Comparison of ENCODE assay signal across 2 cellular contexts in the genomic region with DNA sequence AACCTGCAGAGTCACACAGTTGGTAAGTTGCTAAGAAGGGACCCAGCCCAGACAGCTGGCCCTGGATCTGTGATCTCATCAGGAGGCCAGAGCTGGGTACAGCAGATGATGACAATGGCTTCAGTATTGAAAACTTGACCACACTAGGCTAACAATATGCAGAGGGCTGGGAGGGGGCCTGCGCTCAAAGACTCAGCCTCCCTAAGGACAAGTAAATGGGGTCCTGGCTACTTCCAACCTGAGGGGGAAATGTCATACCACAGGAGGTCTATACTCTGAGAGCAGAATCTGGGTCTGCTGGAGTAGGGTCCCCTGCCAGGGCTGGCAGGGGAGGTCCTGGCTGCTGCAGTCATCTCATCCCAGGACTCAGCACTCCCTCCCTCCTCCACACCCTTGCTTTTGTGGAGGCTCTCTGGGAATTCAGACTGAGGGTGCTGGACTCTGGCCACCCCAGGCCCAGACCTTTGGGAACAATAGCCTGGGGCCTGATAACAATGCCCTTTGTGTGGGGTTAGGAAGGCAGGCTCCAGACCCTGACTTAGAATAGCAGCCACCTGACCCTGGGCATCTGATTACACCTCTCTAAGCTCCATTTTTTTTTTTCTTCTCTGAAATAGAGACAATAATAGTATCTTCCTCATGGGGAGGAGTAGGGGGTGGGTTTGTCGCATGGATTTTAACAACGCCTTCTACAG.
TF ChIP-seq lines count a peak whose summit lies in the region.

No MANE protein-coding gene starts in this region.

TF ChIP-seq in HEK293, 187 proteins besides CTCF, POLR2A, EP300 and RAD21:
- TF ChIP-seq GFI1B (tag by site-specific recombination; IDR thresholded peaks at IDR 0.05), result no peak
- no peak for TF ChIP-seq ZNF585B (tag by site-specific recombination; IDR thresholded peaks at IDR 0.05)
- TF ChIP-seq ZNF664 (tag by site-specific recombination; IDR thresholded peaks at IDR 0.05), result no peak
- no peak for TF ChIP-seq ZNF10 (tag by site-specific recombination; IDR thresholded peaks at IDR 0.05)
- TF ChIP-seq ZNF571 (tag by site-specific recombination; IDR thresholded peaks at IDR 0.05), result no peak
- TF ChIP-seq, protein P1, sequence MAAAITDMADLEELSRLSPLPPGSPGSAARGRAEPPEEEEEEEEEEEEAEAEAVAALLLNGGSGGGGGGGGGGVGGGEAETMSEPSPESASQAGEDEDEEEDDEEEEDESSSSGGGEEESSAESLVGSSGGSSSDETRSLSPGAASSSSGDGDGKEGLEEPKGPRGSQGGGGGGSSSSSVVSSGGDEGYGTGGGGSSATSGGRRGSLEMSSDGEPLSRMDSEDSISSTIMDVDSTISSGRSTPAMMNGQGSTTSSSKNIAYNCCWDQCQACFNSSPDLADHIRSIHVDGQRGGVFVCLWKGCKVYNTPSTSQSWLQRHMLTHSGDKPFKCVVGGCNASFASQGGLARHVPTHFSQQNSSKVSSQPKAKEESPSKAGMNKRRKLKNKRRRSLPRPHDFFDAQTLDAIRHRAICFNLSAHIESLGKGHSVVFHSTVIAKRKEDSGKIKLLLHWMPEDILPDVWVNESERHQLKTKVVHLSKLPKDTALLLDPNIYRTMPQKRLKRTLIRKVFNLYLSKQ (tag by site-specific recombination; IDR thresholded peaks at IDR 0.05; ENCODE audit: borderline replicate concordance), result no peak
- TF ChIP-seq, protein P2, sequence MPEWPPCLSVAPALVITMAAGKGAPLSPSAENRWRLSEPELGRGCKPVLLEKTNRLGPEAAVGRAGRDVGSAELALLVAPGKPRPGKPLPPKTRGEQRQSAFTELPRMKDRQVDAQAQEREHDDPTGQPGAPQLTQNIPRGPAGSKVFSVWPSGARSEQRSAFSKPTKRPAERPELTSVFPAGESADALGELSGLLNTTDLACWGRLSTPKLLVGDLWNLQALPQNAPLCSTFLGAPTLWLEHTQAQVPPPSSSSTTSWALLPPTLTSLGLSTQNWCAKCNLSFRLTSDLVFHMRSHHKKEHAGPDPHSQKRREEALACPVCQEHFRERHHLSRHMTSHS (tag by site-specific recombination; IDR thresholded peaks at IDR 0.05), result no peak
- TF ChIP-seq SP3 (tag by site-specific recombination; IDR thresholded peaks at IDR 0.05), result no peak
- TF ChIP-seq, protein P3, sequence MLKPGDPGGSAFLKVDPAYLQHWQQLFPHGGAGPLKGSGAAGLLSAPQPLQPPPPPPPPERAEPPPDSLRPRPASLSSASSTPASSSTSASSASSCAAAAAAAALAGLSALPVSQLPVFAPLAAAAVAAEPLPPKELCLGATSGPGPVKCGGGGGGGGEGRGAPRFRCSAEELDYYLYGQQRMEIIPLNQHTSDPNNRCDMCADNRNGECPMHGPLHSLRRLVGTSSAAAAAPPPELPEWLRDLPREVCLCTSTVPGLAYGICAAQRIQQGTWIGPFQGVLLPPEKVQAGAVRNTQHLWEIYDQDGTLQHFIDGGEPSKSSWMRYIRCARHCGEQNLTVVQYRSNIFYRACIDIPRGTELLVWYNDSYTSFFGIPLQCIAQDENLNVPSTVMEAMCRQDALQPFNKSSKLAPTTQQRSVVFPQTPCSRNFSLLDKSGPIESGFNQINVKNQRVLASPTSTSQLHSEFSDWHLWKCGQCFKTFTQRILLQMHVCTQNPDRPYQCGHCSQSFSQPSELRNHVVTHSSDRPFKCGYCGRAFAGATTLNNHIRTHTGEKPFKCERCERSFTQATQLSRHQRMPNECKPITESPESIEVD (tag by site-specific recombination; IDR thresholded peaks at IDR 0.05), result no peak
- TF ChIP-seq ZIC2 (tag by site-specific recombination; IDR thresholded peaks at IDR 0.05), result peak; percentile 62
- TF ChIP-seq ZNF433 (tag by site-specific recombination; IDR thresholded peaks at IDR 0.05; ENCODE audit: low read depth), result no peak
- peak; percentile 41 for TF ChIP-seq GLIS1 (tag by site-specific recombination; IDR thresholded peaks at IDR 0.05)
- TF ChIP-seq, protein P4, sequence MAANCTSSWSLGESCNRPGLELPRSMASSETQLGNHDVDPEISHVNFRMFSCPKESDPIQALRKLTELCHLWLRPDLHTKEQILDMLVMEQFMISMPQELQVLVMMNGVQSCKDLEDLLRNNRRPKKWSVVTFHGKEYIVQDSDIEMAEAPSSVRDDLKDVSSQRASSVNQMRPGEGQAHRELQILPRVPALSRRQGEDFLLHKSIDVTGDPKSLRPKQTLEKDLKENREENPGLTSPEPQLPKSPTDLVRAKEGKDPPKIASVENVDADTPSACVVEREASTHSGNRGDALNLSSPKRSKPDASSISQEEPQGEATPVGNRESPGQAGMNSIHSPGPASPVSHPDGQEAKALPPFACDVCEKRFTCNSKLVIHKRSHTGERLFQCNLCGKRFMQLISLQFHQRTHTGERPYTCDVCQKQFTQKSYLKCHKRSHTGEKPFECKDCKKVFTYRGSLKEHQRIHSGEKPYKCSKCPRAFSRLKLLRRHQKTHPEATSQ (tag by site-specific recombination; IDR thresholded peaks at IDR 0.05), result no peak
- TF ChIP-seq ZNF561 (tag by site-specific recombination; IDR thresholded peaks at IDR 0.05; ENCODE audit: borderline replicate concordance), result no peak
- TF ChIP-seq ZFP69B (tag by site-specific recombination; IDR thresholded peaks at IDR 0.05), result no peak
- TF ChIP-seq, protein P5, sequence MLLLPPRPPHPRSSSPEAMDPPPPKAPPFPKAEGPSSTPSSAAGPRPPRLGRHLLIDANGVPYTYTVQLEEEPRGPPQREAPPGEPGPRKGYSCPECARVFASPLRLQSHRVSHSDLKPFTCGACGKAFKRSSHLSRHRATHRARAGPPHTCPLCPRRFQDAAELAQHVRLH (tag by site-specific recombination; IDR thresholded peaks at IDR 0.05), result no peak
- peak; percentile 39; the same call in 1 of the 2 replicates for TF ChIP-seq ZBTB17 (tag by site-specific recombination; IDR thresholded peaks at IDR 0.05)
- TF ChIP-seq ZBTB20 (tag by site-specific recombination; IDR thresholded peaks at IDR 0.05), result peak; percentile 62; the same call in 1 of the 2 replicates
- TF ChIP-seq ZNF621 (tag by site-specific recombination; IDR thresholded peaks at IDR 0.05), result no peak
- no peak for TF ChIP-seq ZNF19 (tag by site-specific recombination; IDR thresholded peaks at IDR 0.05; ENCODE audit: low read depth)
- no peak for TF ChIP-seq ZNF335 (tag by site-specific recombination; conservative IDR thresholded peaks at IDR 0.05)
- TF ChIP-seq, protein P6, sequence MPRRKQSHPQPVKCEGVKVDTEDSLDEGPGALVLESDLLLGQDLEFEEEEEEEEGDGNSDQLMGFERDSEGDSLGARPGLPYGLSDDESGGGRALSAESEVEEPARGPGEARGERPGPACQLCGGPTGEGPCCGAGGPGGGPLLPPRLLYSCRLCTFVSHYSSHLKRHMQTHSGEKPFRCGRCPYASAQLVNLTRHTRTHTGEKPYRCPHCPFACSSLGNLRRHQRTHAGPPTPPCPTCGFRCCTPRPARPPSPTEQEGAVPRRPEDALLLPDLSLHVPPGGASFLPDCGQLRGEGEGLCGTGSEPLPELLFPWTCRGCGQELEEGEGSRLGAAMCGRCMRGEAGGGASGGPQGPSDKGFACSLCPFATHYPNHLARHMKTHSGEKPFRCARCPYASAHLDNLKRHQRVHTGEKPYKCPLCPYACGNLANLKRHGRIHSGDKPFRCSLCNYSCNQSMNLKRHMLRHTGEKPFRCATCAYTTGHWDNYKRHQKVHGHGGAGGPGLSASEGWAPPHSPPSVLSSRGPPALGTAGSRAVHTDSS (tag by site-specific recombination; IDR thresholded peaks at IDR 0.05), result no peak
- no peak for TF ChIP-seq ZNF157 (tag by site-specific recombination; IDR thresholded peaks at IDR 0.05)
- no peak for TF ChIP-seq ZNF2 (tag by site-specific recombination; IDR thresholded peaks at IDR 0.05)

TF ChIP-seq in H1, 55 proteins besides CTCF, POLR2A, EP300 and RAD21 (continues in another document):
- TF ChIP-seq GABPA (IDR thresholded peaks at IDR 0.05; ENCODE audit: borderline replicate concordance, insufficient read depth, low read length), result no peak
- TF ChIP-seq, protein P7, sequence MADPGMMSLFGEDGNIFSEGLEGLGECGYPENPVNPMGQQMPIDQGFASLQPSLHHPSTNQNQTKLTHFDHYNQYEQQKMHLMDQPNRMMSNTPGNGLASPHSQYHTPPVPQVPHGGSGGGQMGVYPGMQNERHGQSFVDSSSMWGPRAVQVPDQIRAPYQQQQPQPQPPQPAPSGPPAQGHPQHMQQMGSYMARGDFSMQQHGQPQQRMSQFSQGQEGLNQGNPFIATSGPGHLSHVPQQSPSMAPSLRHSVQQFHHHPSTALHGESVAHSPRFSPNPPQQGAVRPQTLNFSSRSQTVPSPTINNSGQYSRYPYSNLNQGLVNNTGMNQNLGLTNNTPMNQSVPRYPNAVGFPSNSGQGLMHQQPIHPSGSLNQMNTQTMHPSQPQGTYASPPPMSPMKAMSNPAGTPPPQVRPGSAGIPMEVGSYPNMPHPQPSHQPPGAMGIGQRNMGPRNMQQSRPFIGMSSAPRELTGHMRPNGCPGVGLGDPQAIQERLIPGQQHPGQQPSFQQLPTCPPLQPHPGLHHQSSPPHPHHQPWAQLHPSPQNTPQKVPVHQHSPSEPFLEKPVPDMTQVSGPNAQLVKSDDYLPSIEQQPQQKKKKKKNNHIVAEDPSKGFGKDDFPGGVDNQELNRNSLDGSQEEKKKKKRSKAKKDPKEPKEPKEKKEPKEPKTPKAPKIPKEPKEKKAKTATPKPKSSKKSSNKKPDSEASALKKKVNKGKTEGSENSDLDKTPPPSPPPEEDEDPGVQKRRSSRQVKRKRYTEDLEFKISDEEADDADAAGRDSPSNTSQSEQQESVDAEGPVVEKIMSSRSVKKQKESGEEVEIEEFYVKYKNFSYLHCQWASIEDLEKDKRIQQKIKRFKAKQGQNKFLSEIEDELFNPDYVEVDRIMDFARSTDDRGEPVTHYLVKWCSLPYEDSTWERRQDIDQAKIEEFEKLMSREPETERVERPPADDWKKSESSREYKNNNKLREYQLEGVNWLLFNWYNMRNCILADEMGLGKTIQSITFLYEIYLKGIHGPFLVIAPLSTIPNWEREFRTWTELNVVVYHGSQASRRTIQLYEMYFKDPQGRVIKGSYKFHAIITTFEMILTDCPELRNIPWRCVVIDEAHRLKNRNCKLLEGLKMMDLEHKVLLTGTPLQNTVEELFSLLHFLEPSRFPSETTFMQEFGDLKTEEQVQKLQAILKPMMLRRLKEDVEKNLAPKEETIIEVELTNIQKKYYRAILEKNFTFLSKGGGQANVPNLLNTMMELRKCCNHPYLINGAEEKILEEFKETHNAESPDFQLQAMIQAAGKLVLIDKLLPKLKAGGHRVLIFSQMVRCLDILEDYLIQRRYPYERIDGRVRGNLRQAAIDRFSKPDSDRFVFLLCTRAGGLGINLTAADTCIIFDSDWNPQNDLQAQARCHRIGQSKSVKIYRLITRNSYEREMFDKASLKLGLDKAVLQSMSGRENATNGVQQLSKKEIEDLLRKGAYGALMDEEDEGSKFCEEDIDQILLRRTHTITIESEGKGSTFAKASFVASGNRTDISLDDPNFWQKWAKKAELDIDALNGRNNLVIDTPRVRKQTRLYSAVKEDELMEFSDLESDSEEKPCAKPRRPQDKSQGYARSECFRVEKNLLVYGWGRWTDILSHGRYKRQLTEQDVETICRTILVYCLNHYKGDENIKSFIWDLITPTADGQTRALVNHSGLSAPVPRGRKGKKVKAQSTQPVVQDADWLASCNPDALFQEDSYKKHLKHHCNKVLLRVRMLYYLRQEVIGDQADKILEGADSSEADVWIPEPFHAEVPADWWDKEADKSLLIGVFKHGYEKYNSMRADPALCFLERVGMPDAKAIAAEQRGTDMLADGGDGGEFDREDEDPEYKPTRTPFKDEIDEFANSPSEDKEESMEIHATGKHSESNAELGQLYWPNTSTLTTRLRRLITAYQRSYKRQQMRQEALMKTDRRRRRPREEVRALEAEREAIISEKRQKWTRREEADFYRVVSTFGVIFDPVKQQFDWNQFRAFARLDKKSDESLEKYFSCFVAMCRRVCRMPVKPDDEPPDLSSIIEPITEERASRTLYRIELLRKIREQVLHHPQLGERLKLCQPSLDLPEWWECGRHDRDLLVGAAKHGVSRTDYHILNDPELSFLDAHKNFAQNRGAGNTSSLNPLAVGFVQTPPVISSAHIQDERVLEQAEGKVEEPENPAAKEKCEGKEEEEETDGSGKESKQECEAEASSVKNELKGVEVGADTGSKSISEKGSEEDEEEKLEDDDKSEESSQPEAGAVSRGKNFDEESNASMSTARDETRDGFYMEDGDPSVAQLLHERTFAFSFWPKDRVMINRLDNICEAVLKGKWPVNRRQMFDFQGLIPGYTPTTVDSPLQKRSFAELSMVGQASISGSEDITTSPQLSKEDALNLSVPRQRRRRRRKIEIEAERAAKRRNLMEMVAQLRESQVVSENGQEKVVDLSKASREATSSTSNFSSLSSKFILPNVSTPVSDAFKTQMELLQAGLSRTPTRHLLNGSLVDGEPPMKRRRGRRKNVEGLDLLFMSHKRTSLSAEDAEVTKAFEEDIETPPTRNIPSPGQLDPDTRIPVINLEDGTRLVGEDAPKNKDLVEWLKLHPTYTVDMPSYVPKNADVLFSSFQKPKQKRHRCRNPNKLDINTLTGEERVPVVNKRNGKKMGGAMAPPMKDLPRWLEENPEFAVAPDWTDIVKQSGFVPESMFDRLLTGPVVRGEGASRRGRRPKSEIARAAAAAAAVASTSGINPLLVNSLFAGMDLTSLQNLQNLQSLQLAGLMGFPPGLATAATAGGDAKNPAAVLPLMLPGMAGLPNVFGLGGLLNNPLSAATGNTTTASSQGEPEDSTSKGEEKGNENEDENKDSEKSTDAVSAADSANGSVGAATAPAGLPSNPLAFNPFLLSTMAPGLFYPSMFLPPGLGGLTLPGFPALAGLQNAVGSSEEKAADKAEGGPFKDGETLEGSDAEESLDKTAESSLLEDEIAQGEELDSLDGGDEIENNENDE (IDR thresholded peaks at IDR 0.05; ENCODE audit: insufficient replicate concordance, low read length), result no peak
- TF ChIP-seq, protein P8, sequence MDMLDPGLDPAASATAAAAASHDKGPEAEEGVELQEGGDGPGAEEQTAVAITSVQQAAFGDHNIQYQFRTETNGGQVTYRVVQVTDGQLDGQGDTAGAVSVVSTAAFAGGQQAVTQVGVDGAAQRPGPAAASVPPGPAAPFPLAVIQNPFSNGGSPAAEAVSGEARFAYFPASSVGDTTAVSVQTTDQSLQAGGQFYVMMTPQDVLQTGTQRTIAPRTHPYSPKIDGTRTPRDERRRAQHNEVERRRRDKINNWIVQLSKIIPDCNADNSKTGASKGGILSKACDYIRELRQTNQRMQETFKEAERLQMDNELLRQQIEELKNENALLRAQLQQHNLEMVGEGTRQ (IDR thresholded peaks at IDR 0.05; ENCODE audit: low read length), result no peak
- no peak for TF ChIP-seq SP1 (IDR thresholded peaks at IDR 0.05; ENCODE audit: low read depth, low read length)
- TF ChIP-seq, protein P9, sequence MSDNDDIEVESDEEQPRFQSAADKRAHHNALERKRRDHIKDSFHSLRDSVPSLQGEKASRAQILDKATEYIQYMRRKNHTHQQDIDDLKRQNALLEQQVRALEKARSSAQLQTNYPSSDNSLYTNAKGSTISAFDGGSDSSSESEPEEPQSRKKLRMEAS (IDR thresholded peaks at IDR 0.05), result no peak
- TF ChIP-seq TAF7 (optimal IDR thresholded peaks at IDR 0.05; ENCODE audit: borderline replicate concordance, low read depth, low read length), result no peak
- no peak for TF ChIP-seq SAP30 (IDR thresholded peaks at IDR 0.05; ENCODE audit: insufficient read depth, insufficient replicate concordance, low read length)
- no peak for TF ChIP-seq POU5F1 (IDR thresholded peaks at IDR 0.05; ENCODE audit: low read depth, low read length)
- TF ChIP-seq RNF2 (IDR thresholded peaks at IDR 0.05; ENCODE audit: borderline replicate concordance, low read depth, low read length, missing control alignments, poor library complexity, severe bottlenecking), result no peak
- TF ChIP-seq EGR1 (IDR thresholded peaks at IDR 0.05; ENCODE audit: borderline replicate concordance, low read depth, low read length), result no peak
- TF ChIP-seq SUZ12 (IDR thresholded peaks at IDR 0.05; ENCODE audit: low read length), result no peak
- TF ChIP-seq BACH1 (IDR thresholded peaks at IDR 0.05; ENCODE audit: low read length), result no peak
- TF ChIP-seq SP2 (IDR thresholded peaks at IDR 0.05; ENCODE audit: low read length), result no peak
- TF ChIP-seq, protein P10, sequence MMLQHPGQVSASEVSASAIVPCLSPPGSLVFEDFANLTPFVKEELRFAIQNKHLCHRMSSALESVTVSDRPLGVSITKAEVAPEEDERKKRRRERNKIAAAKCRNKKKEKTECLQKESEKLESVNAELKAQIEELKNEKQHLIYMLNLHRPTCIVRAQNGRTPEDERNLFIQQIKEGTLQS (IDR thresholded peaks at IDR 0.05; ENCODE audit: insufficient read depth, low read depth, low read length), result no peak
- TF ChIP-seq CBX5 (IDR thresholded peaks at IDR 0.05; ENCODE audit: low read depth, low read length), result no peak
- no peak for TF ChIP-seq SP4 (IDR thresholded peaks at IDR 0.05; ENCODE audit: low read length)
